ENCODE assay signal across 1 cellular context in the genomic region with DNA sequence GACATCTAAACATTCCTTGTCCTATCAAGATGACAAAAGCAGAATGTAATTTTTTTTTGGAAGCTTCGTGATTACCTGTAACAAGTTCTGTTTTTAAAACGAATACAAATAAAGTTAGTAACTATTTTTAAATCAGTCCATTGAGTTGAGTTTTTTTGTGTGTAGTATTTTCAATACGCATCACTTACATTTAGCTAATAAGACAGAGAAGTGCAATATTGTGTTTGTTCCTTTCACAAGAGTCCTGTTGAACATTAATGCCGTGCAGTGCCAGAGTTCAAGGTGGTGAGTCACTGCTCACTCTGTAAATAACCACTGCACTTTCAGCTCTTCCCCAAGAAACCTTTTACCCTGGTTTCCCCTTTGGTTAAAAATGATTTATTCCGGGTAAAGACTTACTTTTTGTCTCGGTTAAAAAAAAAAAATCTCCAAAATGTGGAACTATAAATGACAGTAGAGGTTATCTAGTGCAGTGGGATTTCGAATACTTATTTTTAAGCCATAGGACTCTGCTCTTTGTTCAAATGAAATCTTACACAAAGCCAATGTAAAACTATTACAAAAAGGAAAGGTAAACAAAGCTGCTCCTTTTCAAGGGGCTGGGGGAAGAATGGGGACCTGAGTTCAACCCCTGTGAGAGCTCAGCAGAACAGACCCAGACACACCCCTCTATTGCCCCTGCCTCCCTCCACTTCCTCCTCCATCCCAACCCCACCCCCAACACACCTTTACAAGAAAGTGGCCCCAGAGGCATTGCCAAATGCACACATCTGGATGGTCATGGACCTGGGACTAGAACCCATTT.
A peak's percentile ranks its signal among the peaks of the same experiment; 100 is the strongest.
TF ChIP-seq lines count a peak whose summit lies in the region.

No MANE protein-coding gene starts in this region.

TF ChIP-seq in HepG2, 621 proteins besides CTCF, POLR2A, EP300 and RAD21 (continued from another document and continues in another):
- TF ChIP-seq ZNF776 (CRISPR knock-in tag; IDR thresholded peaks at IDR 0.05) (no peak), ASH2L (IDR thresholded peaks at IDR 0.05; ENCODE audit: insufficient read length, low read depth, low read length) (peak; percentile 97), TP53 (CRISPR knock-in tag; conservative IDR thresholded peaks at IDR 0.05) (no peak), SNAPC2 (CRISPR knock-in tag; IDR thresholded peaks at IDR 0.05) (peak; percentile 76; the same call in 1 of the 2 replicates), SAP130 (CRISPR knock-in tag; IDR thresholded peaks at IDR 0.05; ENCODE audit: low read depth) (peak; percentile 50), ZSCAN25 (CRISPR knock-in tag; IDR thresholded peaks at IDR 0.05) (no peak; the same call in 1 of the 2 replicates), ZFY (CRISPR knock-in tag; IDR thresholded peaks at IDR 0.05) (no peak), RFX3 (CRISPR knock-in tag; IDR thresholded peaks at IDR 0.05) (no peak), ZNF816 (CRISPR knock-in tag; IDR thresholded peaks at IDR 0.05; ENCODE audit: borderline replicate concordance) (no peak), ZNF292 (CRISPR knock-in tag; IDR thresholded peaks at IDR 0.05; ENCODE audit: borderline replicate concordance, low read depth) (0 out of 2 replicates have a peak, but pooled peaks have one; percentile 30), NR2F6 (IDR thresholded peaks at IDR 0.05) (peak; percentile 77), NR2F6 (CRISPR knock-in tag; IDR thresholded peaks at IDR 0.05) (peak; percentile 76), ZBTB21 (CRISPR knock-in tag; IDR thresholded peaks at IDR 0.05) (no peak), REL (CRISPR knock-in tag; conservative IDR thresholded peaks at IDR 0.05) (no peak), HES4 (CRISPR knock-in tag; IDR thresholded peaks at IDR 0.05; ENCODE audit: borderline replicate concordance) (no peak), ELF4 (CRISPR knock-in tag; IDR thresholded peaks at IDR 0.05; ENCODE audit: borderline replicate concordance) (no peak), CENPX (CRISPR knock-in tag; IDR thresholded peaks at IDR 0.05) (no peak), ZNF460 (CRISPR knock-in tag; IDR thresholded peaks at IDR 0.05; ENCODE audit: borderline replicate concordance) (no peak), POLR2AphosphoS5 (IDR thresholded peaks at IDR 0.05; ENCODE audit: low read depth, low read length) (no peak), ZNF839 (CRISPR knock-in tag; IDR thresholded peaks at IDR 0.05; ENCODE audit: borderline replicate concordance) (no peak), ZFP91 (CRISPR knock-in tag; IDR thresholded peaks at IDR 0.05; ENCODE audit: borderline replicate concordance) (no peak), ZNF432 (CRISPR knock-in tag; IDR thresholded peaks at IDR 0.05; ENCODE audit: borderline replicate concordance) (no peak), TBX2 (CRISPR knock-in tag; IDR thresholded peaks at IDR 0.05; ENCODE audit: borderline replicate concordance) (peak; percentile 54), XRCC5 (optimal IDR thresholded peaks at IDR 0.05; ENCODE audit: low read length) (no peak), HMG20A (CRISPR knock-in tag; IDR thresholded peaks at IDR 0.05; ENCODE audit: borderline replicate concordance) (peak; percentile 82), ISX (CRISPR knock-in tag; conservative IDR thresholded peaks at IDR 0.05) (no peak), HIVEP1 (CRISPR knock-in tag; IDR thresholded peaks at IDR 0.05) (no peak), MLLT10 (CRISPR knock-in tag; IDR thresholded peaks at IDR 0.05) (no peak), U2AF2 (IDR thresholded peaks at IDR 0.05; ENCODE audit: low read depth, low read length) (no peak), PAF1 (CRISPR knock-in tag; IDR thresholded peaks at IDR 0.05) (no peak), ATF7-NPFF (CRISPR knock-in tag; IDR thresholded peaks at IDR 0.05; ENCODE audit: low read depth) (no peak), ZNF3 (CRISPR knock-in tag; IDR thresholded peaks at IDR 0.05) (no peak), ZNF33A (CRISPR knock-in tag; IDR thresholded peaks at IDR 0.05; ENCODE audit: borderline replicate concordance) (no peak), CCAR2 (optimal IDR thresholded peaks at IDR 0.05; ENCODE audit: low read depth, low read length) (no peak), JUND (CRISPR knock-in tag; IDR thresholded peaks at IDR 0.05) (peak; percentile 97), GTF2F1 (IDR thresholded peaks at IDR 0.05; ENCODE audit: low read length) (no peak), ZNF317 (CRISPR knock-in tag; IDR thresholded peaks at IDR 0.05) (no peak), ZNF34 (CRISPR knock-in tag; IDR thresholded peaks at IDR 0.05; ENCODE audit: borderline replicate concordance) (0 out of 2 replicates have a peak, but pooled peaks have one; percentile 57), SP2 (CRISPR knock-in tag; IDR thresholded peaks at IDR 0.05) (no peak), ZNF777 (CRISPR knock-in tag; IDR thresholded peaks at IDR 0.05) (no peak), CBFB (CRISPR knock-in tag; IDR thresholded peaks at IDR 0.05) (no peak), CREM (IDR thresholded peaks at IDR 0.05) (peak; percentile 81), CREM (CRISPR knock-in tag; IDR thresholded peaks at IDR 0.05) (no peak), ZNF251 (CRISPR knock-in tag; IDR thresholded peaks at IDR 0.05) (no peak), KDM5A (IDR thresholded peaks at IDR 0.05; ENCODE audit: borderline replicate concordance, low read length) (no peak)
- TF ChIP-seq, protein P1, sequence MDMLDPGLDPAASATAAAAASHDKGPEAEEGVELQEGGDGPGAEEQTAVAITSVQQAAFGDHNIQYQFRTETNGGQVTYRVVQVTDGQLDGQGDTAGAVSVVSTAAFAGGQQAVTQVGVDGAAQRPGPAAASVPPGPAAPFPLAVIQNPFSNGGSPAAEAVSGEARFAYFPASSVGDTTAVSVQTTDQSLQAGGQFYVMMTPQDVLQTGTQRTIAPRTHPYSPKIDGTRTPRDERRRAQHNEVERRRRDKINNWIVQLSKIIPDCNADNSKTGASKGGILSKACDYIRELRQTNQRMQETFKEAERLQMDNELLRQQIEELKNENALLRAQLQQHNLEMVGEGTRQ (IDR thresholded peaks at IDR 0.05; ENCODE audit: low read depth, low read length): no peak
- TF ChIP-seq, protein P1 (CRISPR knock-in tag; IDR thresholded peaks at IDR 0.05; ENCODE audit: borderline replicate concordance): no peak
- TF ChIP-seq, protein P2, sequence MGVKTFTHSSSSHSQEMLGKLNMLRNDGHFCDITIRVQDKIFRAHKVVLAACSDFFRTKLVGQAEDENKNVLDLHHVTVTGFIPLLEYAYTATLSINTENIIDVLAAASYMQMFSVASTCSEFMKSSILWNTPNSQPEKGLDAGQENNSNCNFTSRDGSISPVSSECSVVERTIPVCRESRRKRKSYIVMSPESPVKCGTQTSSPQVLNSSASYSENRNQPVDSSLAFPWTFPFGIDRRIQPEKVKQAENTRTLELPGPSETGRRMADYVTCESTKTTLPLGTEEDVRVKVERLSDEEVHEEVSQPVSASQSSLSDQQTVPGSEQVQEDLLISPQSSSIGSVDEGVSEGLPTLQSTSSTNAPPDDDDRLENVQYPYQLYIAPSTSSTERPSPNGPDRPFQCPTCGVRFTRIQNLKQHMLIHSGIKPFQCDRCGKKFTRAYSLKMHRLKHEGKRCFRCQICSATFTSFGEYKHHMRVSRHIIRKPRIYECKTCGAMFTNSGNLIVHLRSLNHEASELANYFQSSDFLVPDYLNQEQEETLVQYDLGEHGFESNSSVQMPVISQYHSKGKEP (CRISPR knock-in tag; IDR thresholded peaks at IDR 0.05): no peak
- TF ChIP-seq, protein P3, sequence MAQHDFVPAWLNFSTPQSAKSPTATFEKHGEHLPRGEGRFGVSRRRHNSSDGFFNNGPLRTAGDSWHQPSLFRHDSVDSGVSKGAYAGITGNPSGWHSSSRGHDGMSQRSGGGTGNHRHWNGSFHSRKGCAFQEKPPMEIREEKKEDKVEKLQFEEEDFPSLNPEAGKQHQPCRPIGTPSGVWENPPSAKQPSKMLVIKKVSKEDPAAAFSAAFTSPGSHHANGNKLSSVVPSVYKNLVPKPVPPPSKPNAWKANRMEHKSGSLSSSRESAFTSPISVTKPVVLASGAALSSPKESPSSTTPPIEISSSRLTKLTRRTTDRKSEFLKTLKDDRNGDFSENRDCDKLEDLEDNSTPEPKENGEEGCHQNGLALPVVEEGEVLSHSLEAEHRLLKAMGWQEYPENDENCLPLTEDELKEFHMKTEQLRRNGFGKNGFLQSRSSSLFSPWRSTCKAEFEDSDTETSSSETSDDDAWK (CRISPR knock-in tag; IDR thresholded peaks at IDR 0.05): no peak
- TF ChIP-seq, protein P4, sequence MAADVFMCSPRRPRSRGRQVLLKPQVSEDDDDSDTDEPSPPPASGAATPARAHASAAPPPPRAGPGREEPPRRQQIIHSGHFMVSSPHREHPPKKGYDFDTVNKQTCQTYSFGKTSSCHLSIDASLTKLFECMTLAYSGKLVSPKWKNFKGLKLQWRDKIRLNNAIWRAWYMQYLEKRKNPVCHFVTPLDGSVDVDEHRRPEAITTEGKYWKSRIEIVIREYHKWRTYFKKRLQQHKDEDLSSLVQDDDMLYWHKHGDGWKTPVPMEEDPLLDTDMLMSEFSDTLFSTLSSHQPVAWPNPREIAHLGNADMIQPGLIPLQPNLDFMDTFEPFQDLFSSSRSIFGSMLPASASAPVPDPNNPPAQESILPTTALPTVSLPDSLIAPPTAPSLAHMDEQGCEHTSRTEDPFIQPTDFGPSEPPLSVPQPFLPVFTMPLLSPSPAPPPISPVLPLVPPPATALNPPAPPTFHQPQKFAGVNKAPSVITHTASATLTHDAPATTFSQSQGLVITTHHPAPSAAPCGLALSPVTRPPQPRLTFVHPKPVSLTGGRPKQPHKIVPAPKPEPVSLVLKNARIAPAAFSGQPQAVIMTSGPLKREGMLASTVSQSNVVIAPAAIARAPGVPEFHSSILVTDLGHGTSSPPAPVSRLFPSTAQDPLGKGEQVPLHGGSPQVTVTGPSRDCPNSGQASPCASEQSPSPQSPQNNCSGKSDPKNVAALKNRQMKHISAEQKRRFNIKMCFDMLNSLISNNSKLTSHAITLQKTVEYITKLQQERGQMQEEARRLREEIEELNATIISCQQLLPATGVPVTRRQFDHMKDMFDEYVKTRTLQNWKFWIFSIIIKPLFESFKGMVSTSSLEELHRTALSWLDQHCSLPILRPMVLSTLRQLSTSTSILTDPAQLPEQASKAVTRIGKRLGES (CRISPR knock-in tag; IDR thresholded peaks at IDR 0.05; ENCODE audit: borderline replicate concordance): no peak
- TF ChIP-seq, protein P5, sequence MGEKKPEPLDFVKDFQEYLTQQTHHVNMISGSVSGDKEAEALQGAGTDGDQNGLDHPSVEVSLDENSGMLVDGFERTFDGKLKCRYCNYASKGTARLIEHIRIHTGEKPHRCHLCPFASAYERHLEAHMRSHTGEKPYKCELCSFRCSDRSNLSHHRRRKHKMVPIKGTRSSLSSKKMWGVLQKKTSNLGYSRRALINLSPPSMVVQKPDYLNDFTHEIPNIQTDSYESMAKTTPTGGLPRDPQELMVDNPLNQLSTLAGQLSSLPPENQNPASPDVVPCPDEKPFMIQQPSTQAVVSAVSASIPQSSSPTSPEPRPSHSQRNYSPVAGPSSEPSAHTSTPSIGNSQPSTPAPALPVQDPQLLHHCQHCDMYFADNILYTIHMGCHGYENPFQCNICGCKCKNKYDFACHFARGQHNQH (CRISPR knock-in tag; IDR thresholded peaks at IDR 0.05): 0 out of 2 replicates have a peak, but pooled peaks have one; percentile 31
- TF ChIP-seq, protein P6, sequence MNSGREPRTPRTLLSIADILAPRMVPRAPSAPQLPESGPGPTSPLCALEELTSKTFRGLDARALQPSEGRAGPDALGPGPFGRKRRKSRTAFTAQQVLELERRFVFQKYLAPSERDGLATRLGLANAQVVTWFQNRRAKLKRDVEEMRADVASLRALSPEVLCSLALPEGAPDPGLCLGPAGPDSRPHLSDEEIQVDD (CRISPR knock-in tag; IDR thresholded peaks at IDR 0.05; ENCODE audit: borderline replicate concordance): no peak
- TF ChIP-seq, protein P7, sequence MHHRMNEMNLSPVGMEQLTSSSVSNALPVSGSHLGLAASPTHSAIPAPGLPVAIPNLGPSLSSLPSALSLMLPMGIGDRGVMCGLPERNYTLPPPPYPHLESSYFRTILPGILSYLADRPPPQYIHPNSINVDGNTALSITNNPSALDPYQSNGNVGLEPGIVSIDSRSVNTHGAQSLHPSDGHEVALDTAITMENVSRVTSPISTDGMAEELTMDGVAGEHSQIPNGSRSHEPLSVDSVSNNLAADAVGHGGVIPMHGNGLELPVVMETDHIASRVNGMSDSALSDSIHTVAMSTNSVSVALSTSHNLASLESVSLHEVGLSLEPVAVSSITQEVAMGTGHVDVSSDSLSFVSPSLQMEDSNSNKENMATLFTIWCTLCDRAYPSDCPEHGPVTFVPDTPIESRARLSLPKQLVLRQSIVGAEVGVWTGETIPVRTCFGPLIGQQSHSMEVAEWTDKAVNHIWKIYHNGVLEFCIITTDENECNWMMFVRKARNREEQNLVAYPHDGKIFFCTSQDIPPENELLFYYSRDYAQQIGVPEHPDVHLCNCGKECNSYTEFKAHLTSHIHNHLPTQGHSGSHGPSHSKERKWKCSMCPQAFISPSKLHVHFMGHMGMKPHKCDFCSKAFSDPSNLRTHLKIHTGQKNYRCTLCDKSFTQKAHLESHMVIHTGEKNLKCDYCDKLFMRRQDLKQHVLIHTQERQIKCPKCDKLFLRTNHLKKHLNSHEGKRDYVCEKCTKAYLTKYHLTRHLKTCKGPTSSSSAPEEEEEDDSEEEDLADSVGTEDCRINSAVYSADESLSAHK (CRISPR knock-in tag; IDR thresholded peaks at IDR 0.05; ENCODE audit: borderline replicate concordance): no peak
- TF ChIP-seq, protein P8, sequence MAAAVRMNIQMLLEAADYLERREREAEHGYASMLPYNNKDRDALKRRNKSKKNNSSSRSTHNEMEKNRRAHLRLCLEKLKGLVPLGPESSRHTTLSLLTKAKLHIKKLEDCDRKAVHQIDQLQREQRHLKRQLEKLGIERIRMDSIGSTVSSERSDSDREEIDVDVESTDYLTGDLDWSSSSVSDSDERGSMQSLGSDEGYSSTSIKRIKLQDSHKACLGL (CRISPR knock-in tag; IDR thresholded peaks at IDR 0.05): no peak
